30 cellular contexts compared by ENCODE assay signal in genomic region chr2:180876506-180876905, GRCh38.
"Had no signal": no experiment of that assay in that cellular context is flagged by ENCODE, and none has a peak within 500 bp of the region (broad histone marks: within the 10 kb centered on the region; RNA-seq: fewer than 3 reads in every experiment).

No MANE protein-coding gene starts in this region.

- H3K4me3 Mint-ChIP-seq: effector memory CD8-positive, alpha-beta T cell; naive thymus-derived CD4-positive, alpha-beta T cell; nephron progenitor cell; stimulated activated naive CD8-positive, alpha-beta T cell treated with anti-CD3 and anti-CD28 coated beads, Interleukin-15, amount 100 ng/mL, for 72 hours; type B pancreatic cell had no signal

- H3K4me3 ChIP-seq: esophagus squamous epithelium, gastroesophageal sphincter, heart right ventricle, left lung, prostate gland, right atrium auricular region, smooth muscle cell, testis, tibial artery had no signal

- FAIRE-seq: endometrium, islet of Langerhans had no signal

- H3K9me3 Mint-ChIP-seq: effector memory CD8-positive, alpha-beta T cell; stimulated activated naive CD8-positive, alpha-beta T cell treated with anti-CD3 and anti-CD28 coated beads, Interleukin-15, amount 100 ng/mL, for 72 hours; type B pancreatic cell had no signal

- H3K27me3 Mint-ChIP-seq: type B pancreatic cell had no signal

- H3K27ac ChIP-seq: esophagus squamous epithelium, foreskin keratinocyte, gastroesophageal sphincter, heart right ventricle, left lung, prostate gland, right atrium auricular region, testis, tibial artery had no signal

- H3K4me1 Mint-ChIP-seq: naive thymus-derived CD4-positive, alpha-beta T cell; nephron progenitor cell; stimulated activated naive CD8-positive, alpha-beta T cell treated with anti-CD3 and anti-CD28 coated beads, Interleukin-15, amount 100 ng/mL, for 72 hours had no signal

- H3K4me1 ChIP-seq: esophagus squamous epithelium, foreskin keratinocyte, gastroesophageal sphincter, heart right ventricle, left lung, prostate gland, right atrium auricular region, testis, tibial artery had no signal

- H3K27ac Mint-ChIP-seq: effector memory CD8-positive, alpha-beta T cell; naive thymus-derived CD4-positive, alpha-beta T cell; nephron progenitor cell; stimulated activated naive CD8-positive, alpha-beta T cell treated with anti-CD3 and anti-CD28 coated beads, Interleukin-15, amount 100 ng/mL, for 72 hours; type B pancreatic cell had no signal

- DNase-seq: cortex of kidney; effector memory CD8-positive, alpha-beta T cell; erythroblast; esophagus squamous epithelium; foreskin keratinocyte; glutamatergic neuron; heart right ventricle; hippocampal formation; left cardiac atrium; left lung; mesendoderm; midbrain; naive thymus-derived CD4-positive, alpha-beta T cell; nephron progenitor cell; nucleus accumbens; stimulated activated CD4-positive, alpha-beta T cell treated with anti-CD3 and anti-CD28 coated beads, Interleukin-12 subunit alpha, Interleukin-12 subunit beta, amount 100 ng/mL, for 4 hours; stimulated activated CD4-positive, alpha-beta T cell treated with anti-CD3 and anti-CD28 coated beads, Interleukin-1b, Interleukin-23, amount 100 ng/mL, for 48 hours; stimulated activated CD4-positive, alpha-beta T cell treated with anti-CD3 and anti-CD28 coated beads, Interleukin-4, amount 100 ng/mL, for 1 hour; stimulated activated CD8-positive, alpha-beta memory T cell treated with anti-CD3 and anti-CD28 coated beads, Interleukin-4, amount 100 ng/mL, for 48 hours; stimulated activated naive CD4-positive, alpha-beta T cell; stimulated activated naive CD8-positive, alpha-beta T cell treated with anti-CD3 and anti-CD28 coated beads, Interleukin-15, amount 100 ng/mL, for 72 hours; testis; tibial artery had no signal

- H3K9me3 ChIP-seq: esophagus squamous epithelium, prostate gland, testis, tibial artery had no signal

- H3K4me2 ChIP-seq: smooth muscle cell had no signal

- H3K36me3 ChIP-seq: esophagus squamous epithelium, gastroesophageal sphincter, heart right ventricle, left lung, prostate gland, right atrium auricular region, tibial artery had no signal

- H3K36me3 Mint-ChIP-seq: type B pancreatic cell had no signal

- H3K27me3 ChIP-seq: esophagus squamous epithelium, foreskin keratinocyte, gastroesophageal sphincter, left lung, right atrium auricular region, testis, tibial artery had no signal
